ENCODE assay signal across 9 cellular contexts in the genomic region with DNA sequence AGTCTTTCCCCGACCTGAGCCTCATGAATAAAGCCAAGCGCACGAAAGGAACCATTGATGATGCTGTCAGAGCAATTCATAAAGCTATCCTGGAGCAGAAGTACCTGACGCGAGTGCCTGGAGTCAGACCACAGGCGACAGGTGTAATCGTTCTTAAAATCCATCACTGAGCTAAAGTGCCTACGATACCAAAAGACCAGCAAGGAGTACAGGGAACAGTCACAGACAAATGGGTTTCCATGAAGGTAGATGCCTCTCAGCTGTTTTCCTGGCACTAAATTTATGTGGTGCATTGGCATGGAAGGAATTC. TPM values are rescaled to one million over a fixed set of nuclear protein-coding genes. Genes with fewer than 3 reads are reported as not detected.
DNase-seq lines count a peak whose midpoint lies in the region; ATAC-seq and TF ChIP-seq lines count a peak whose summit lies in the region.
"Had no signal": no experiment of that assay in that cellular context is flagged by ENCODE, and none has a peak within 500 bp of the region (broad histone marks: within the 10 kb centered on the region; RNA-seq: fewer than 3 reads in every experiment).

No MANE protein-coding gene starts in this region.

- peak overlapping the region; percentile 97 for H3K4me2 ChIP-seq in GM23248 (ENCODE audit: unreplicated experiment)

- ATAC-seq in T-cell (replicated peaks in 1 of 4), result no peak
- ATAC-seq in HG02610 (IDR thresholded peaks at IDR 0.05; ENCODE audit: unreplicated experiment), result no peak
- ATAC-seq in HG03432 (IDR thresholded peaks at IDR 0.05; ENCODE audit: unreplicated experiment), result no peak
- ATAC-seq in GM18520 (IDR thresholded peaks at IDR 0.05; ENCODE audit: unreplicated experiment), result no peak

- POLR2A ChIA-PET in T-cell (lab: Charles Lee), result interaction anchor here (0.6 to 0.9 kb wide), 2 partner anchors 17 to 124 kb away, joined by 7 to 15 read pairs; no protein-coding TSS in a partner anchor

- H3K36me3 ChIP-seq in GM23248 (ENCODE audit: low read depth) (no peaks in the 10 kb centered on the region), tibial nerve (no peaks in the 10 kb centered on the region)

- no peaks in the 10 kb centered on the region for H3K36me3 Mint-ChIP-seq in T-cell

- H3K4me1 ChIP-seq in GM23248 (ENCODE audit: insufficient read depth) (peaks cover 33% of the 10 kb centered on the region), tibial nerve (peaks cover 0 to 24% (median 8%) of the 10 kb centered on the region in 4 donors)

- no peaks in the 10 kb centered on the region for H3K9me2 ChIP-seq in GM23248 (ENCODE audit: insufficient read depth)

- H3K4me3 ChIP-seq in GM23248 (peak overlapping the region; percentile 84), retinal pigment epithelial cell (ENCODE audit: low read length) (peak overlapping the region; percentile 74), tibial nerve (peak overlapping the region in 1 of 4 donors; percentile 84)

- peak overlapping the region; percentile 60 to 99 (median 87) for H3K4me3 Mint-ChIP-seq in T-cell

- no peaks in the 10 kb centered on the region for H4K20me1 ChIP-seq in GM23248 (ENCODE audit: insufficient read depth)

- in situ Hi-C loops in GM23248 (cut with MboI), result no loop called here

- no peak overlapping the region for H3K27ac ChIP-seq in GM23248
- peak overlapping the region; percentile 94 for H3K27ac ChIP-seq in epithelial cell of prostate
- no peak overlapping the region for H3K27ac ChIP-seq in tibial nerve

- no peak overlapping the region for H3K9ac ChIP-seq in GM23248

- H3K27me3 Mint-ChIP-seq in T-cell, result no peaks in the 10 kb centered on the region

- no peak for TF ChIP-seq EP300 in tibial nerve (IDR thresholded peaks at IDR 0.05)

- no peak for TF ChIP-seq POLR2A in tibial nerve (IDR thresholded peaks at IDR 0.05)

- peaks cover 56 to 64% (median 60%) of the 10 kb centered on the region in 3 donors for H3K4me1 Mint-ChIP-seq in T-cell

- no peaks in the 10 kb centered on the region for H3K9me3 Mint-ChIP-seq in T-cell

- H3K27ac Mint-ChIP-seq in T-cell, result peak overlapping the region; percentile 59 to 92

- DNase-seq in GM23248 (no peak), T-cell (no peak), epithelial cell of prostate (ENCODE audit: low read depth, low spot score) (no peak), retinal pigment epithelial cell (ENCODE audit: low read depth) (no peak), tibial nerve (ENCODE audit: low spot score in 2 of 2) (no peak)
- DNase-seq: NCI-H2081 had no signal

- WGBS in GM23248 (ENCODE audit: low coverage in 1 of 2, low lambda C conversion rate in 2 of 2, missing lambda C conversion rate in 2 of 2), 2 experiments, result 90 to 93% methylated on average over 8 of the region's 8 CpGs
- 96 to 99% methylated on average over 8 of the region's 8 CpGs for WGBS in tibial nerve, 2 donors

- no peak for TF ChIP-seq CTCF in retinal pigment epithelial cell (conservative IDR thresholded peaks at IDR 0.05; ENCODE audit: low read depth, low read length)
- no peak for TF ChIP-seq CTCF in tibial nerve (IDR thresholded peaks at IDR 0.05)

- H3K27me3 ChIP-seq in GM23248 (replicated peaks; ENCODE audit: insufficient read depth), result no peaks in the 10 kb centered on the region
- H3K27me3 ChIP-seq in tibial nerve, result no peaks in the 10 kb centered on the region

- CTCF ChIA-PET in T-cell (lab: Charles Lee), result interaction anchor here in 1 of 2 donors (0.5 to 2.2 kb wide), 4 partner anchors 8 to 326 kb away, joined by 3 to 12 read pairs (median 4); no protein-coding TSS in a partner anchor

- H3K9me3 ChIP-seq in GM23248 (ENCODE audit: low read depth), result no peaks in the 10 kb centered on the region
- no peaks in the 10 kb centered on the region for H3K9me3 ChIP-seq in tibial nerve

- H3F3A ChIP-seq in GM23248 (ENCODE audit: insufficient read depth), result peaks cover 31% of the 10 kb centered on the region

- peak overlapping the region; percentile 81; the same call in 1 of the 2 replicates for H2AFZ ChIP-seq in GM23248

- H3K79me2 ChIP-seq in GM23248 (ENCODE audit: insufficient read depth), result peaks cover 22% of the 10 kb centered on the region

RNA-seq across cellular contexts. Expression of a gene that starts 1.4 kb away (rescaled TPM):
- total RNA-seq in GM23248 (2014; rRNA removed; shearing (Covaris generic)), result 2.9 and 3.5 TPM in 2 replicates
- polyA plus RNA-seq in GM23248 (2016; fragmentation: Nextera tagmentation; extraction: Ambion mirVana), result 2.7 and 3.6 TPM in 2 replicates
- total RNA-seq in T-cell (100 to 1,000 TPM in 4 of 5 donors, 10 to 100 TPM in 1; 53.7 to 159 (median 119) TPM), tibial nerve (1 to 10 TPM in 2 of 4 donors, under 1 TPM in 1, not detected in 1; 0.90 to 2.9 (median 2.2) TPM)

RNA-seq across cellular contexts. Expression of a gene that starts 1.7 kb away (rescaled TPM):
- 25.7 and 29.9 TPM in 2 replicates for total RNA-seq in GM23248 (2014; rRNA removed; shearing (Covaris generic))
- 19.6 and 20.5 TPM in 2 replicates for polyA plus RNA-seq in GM23248 (2016; fragmentation: Nextera tagmentation; extraction: Ambion mirVana)
- total RNA-seq in T-cell (10 to 100 TPM in 3 of 5 donors, 1 to 10 TPM in 2; 9.6 to 15.4 (median 14.2) TPM), tibial nerve (1 to 10 TPM; 1.7 to 6.6 (median 3.1) TPM)

Comparison
In these comparisons a context has a peak if more than half of its experiments do, and no peak if none do; other contexts are left out.
1. RNA of a gene that starts 1.4 kb away (total RNA-seq): 53.7 to 159 TPM in T-cell; 2.9 to 3.5 TPM in GM23248 and 0.90 to 2.9 TPM in tibial nerve; every median in the first group is over 10 times any median in the second.